8 cellular contexts compared by ENCODE assay signal in the genomic region with DNA sequence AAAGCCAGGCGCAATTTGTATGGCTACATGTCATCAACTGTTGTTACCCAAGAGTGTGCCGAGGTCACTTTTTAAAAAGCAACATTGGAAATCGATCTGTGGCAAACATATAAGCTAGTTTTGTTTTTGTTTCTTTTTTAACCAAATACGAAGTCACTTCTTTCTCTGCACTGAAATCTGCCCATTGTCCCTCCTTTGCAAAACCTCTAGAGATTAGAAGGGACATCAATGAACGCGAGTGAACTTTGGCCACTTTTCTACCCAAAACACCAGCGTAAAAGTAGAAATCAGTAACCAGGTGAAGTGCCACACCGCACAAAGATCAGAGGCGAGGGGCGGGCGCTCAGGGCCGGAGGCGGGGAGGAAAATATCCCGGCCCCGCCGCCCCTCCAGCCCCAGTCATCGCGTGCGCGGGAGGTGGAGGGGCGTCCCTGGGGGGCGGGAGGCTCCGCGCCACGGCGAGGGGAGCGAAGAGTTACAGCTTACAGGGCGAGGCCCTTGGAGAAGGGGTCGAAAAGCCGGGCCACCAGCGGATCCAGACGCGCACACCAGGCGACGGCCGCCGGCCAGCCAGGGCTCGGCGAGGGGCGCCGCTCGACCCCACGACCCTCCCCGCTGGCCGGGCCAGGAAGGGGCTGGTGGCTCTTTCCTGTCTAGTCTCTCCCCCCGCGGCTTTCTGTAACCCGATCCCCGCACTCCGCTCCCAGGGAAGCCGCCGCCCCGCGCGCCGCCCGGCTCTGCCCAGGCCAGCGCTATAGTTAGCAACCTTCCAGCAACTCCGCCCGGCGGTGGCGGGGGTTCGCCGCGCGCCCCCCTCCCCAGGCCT. TPM values are rescaled to one million over a fixed set of nuclear protein-coding genes. Genes with fewer than 3 reads are reported as not detected.
DNase-seq lines count a peak whose midpoint lies in the region; ATAC-seq and TF ChIP-seq lines count a peak whose summit lies in the region.

No MANE protein-coding gene starts in this region.

- CTCF ChIA-PET in HEK293 (lab: Yijun Ruan, JAX): interaction anchor here (0.7 kb wide), 1 partner anchor 204 kb away, joined by 3 read pairs; no protein-coding TSS in a partner anchor
- CTCF ChIA-PET in OCI-LY7 (lab: Charles Lee; ENCODE audit: unreplicated experiment): no interaction called here

- 1 to 2% methylated on average over 41 to 65 of the region's 66 CpGs for WGBS in testis, 2 donors

- peaks cover 24% of the 10 kb centered on the region for H3K4me1 Mint-ChIP-seq in neural progenitor cell

- H3K4me3 Mint-ChIP-seq in neural progenitor cell: peak overlapping the region; percentile 97

- intact Hi-C loops in OCI-LY7 (cut with micrococcal nuclease; ENCODE audit: unreplicated experiment): no loop called here
- intact Hi-C loops in testis (cut with DNase I; ENCODE audit: low total_unique reads): no loop called here

- no peaks in the 10 kb centered on the region for H3K27me3 ChIP-seq in ACC112 (ENCODE audit: insufficient read depth, low read length)
- peaks cover 11% of the 10 kb centered on the region for H3K27me3 ChIP-seq in neural progenitor cell
- H3K27me3 ChIP-seq in testis: no peaks in the 10 kb centered on the region

- no peaks in the 10 kb centered on the region for H3K9me3 ChIP-seq in HEK293 (ENCODE audit: control insufficient read depth, insufficient read depth, low read depth, low read length)
- H3K9me3 ChIP-seq in OCI-LY7 (ENCODE audit: low read length): no peaks in the 10 kb centered on the region
- H3K9me3 ChIP-seq in neural progenitor cell (ENCODE audit: low read depth): no peaks in the 10 kb centered on the region
- no peaks in the 10 kb centered on the region for H3K9me3 ChIP-seq in testis

- H3K27ac Mint-ChIP-seq in neural progenitor cell: peak overlapping the region; percentile 92

- no peaks in the 10 kb centered on the region for H3K9me2 ChIP-seq in OCI-LY7 (ENCODE audit: insufficient read depth, low read length)

- H3K9me3 Mint-ChIP-seq in neural progenitor cell: peaks cover 2% of the 10 kb centered on the region

- H3F3A ChIP-seq in neural progenitor cell (ENCODE audit: low read depth): peaks cover 5% of the 10 kb centered on the region

- H3K27ac ChIP-seq in ACC112 (ENCODE audit: low read depth, low read length): peak overlapping the region; percentile 86
- H3K27ac ChIP-seq in HEK293 (ENCODE audit: extremely low read depth, low read depth, low read length): peak overlapping the region; percentile 98
- H3K27ac ChIP-seq in OCI-LY7 (ENCODE audit: low read depth, low read length, poor library complexity, severe bottlenecking): no peak overlapping the region
- peak overlapping the region; percentile 75 for H3K27ac ChIP-seq in neural progenitor cell
- peak overlapping the region; percentile 85 to 89 for H3K27ac ChIP-seq in testis

- no peak for TF ChIP-seq POLR2A in testis (IDR thresholded peaks at IDR 0.05)

- H3K4me1 ChIP-seq in ACC112 (ENCODE audit: control insufficient read depth, insufficient read depth, low read length, unreplicated experiment): peaks cover 30% of the 10 kb centered on the region
- peaks cover 6% of the 10 kb centered on the region for H3K4me1 ChIP-seq in HEK293 (ENCODE audit: control insufficient read depth, insufficient read depth, low read length)
- peaks cover 6% of the 10 kb centered on the region for H3K4me1 ChIP-seq in OCI-LY7 (ENCODE audit: insufficient read depth, low read length, poor library complexity, severe bottlenecking)
- peaks cover 13% of the 10 kb centered on the region for H3K4me1 ChIP-seq in neural progenitor cell
- H3K4me1 ChIP-seq in testis: no peaks in the 10 kb centered on the region

- no peaks in the 10 kb centered on the region for H4K20me1 ChIP-seq in OCI-LY7 (ENCODE audit: insufficient read depth, low read length)
- H4K20me1 ChIP-seq in neural progenitor cell (ENCODE audit: low read depth): peaks cover under 1% of the 10 kb centered on the region

- peaks cover 3% of the 10 kb centered on the region for H3K27me3 Mint-ChIP-seq in neural progenitor cell (ENCODE audit: insufficient read depth, low read depth)

- H3K79me2 ChIP-seq in ACC112 (ENCODE audit: control insufficient read depth, insufficient read depth, low read length, unreplicated experiment) (peaks cover 57% of the 10 kb centered on the region), OCI-LY7 (ENCODE audit: insufficient read depth, low read depth, low read length) (no peaks in the 10 kb centered on the region), neural progenitor cell (ENCODE audit: low read depth) (peaks cover 49% of the 10 kb centered on the region)

- no peak for ATAC-seq in GM21825 (IDR thresholded peaks at IDR 0.05; ENCODE audit: unreplicated experiment)

- H3K36me3 Mint-ChIP-seq in neural progenitor cell: peaks cover 1% of the 10 kb centered on the region

- H3K4me3 ChIP-seq in ACC112 (ENCODE audit: low read depth, low read length): peak overlapping the region; percentile 81
- peak overlapping the region; percentile 95 for H3K4me3 ChIP-seq in HEK293 (ENCODE audit: low read depth, low read length)
- peak overlapping the region; percentile 62 for H3K4me3 ChIP-seq in OCI-LY7 (ENCODE audit: low read depth, low read length, poor library complexity, severe bottlenecking)
- peak overlapping the region; percentile 98 for H3K4me3 ChIP-seq in neural progenitor cell
- peak overlapping the region; percentile 70 to 83 for H3K4me3 ChIP-seq in testis

- H2AFZ ChIP-seq in ACC112 (ENCODE audit: low read length, unreplicated experiment) (peak overlapping the region; percentile 78), OCI-LY7 (ENCODE audit: low read length) (0 out of 2 replicates have a peak overlapping the region, but pooled peaks have one; percentile 30), neural progenitor cell (replicated peaks) (peak overlapping the region; percentile 91)

- DNase-seq in OCI-LY7 (ENCODE audit: low spot score) (no peak), fibroblast of the conjunctiva (ENCODE audit: low read depth) (peak; percentile 24), neural progenitor cell (ENCODE audit: low spot score) (peak; percentile 95), testis (peak; percentile 67)
- DNase-seq in activated T-helper 9 cell treated with anti-CD3 and anti-CD28 coated beads, Interleukin-2, amount 50 U/mL, for 16 hours (ENCODE audit: low read depth): peak; percentile 42

- BruUV-seq in OCI-LY7 (replicated peaks; lab: Mats Ljungman, UMichigan): no TSS peak

- POLR2A ChIA-PET in HEK293 (lab: Yijun Ruan, JAX): interaction anchor here (0.6 kb wide), 1 partner anchor 170 kb away, joined by 3 read pairs; no protein-coding TSS in a partner anchor
- POLR2A ChIA-PET in OCI-LY7 (lab: Charles Lee): no interaction called here

- H3K9ac ChIP-seq in neural progenitor cell: peak overlapping the region; percentile 36

- H3K36me3 ChIP-seq in ACC112 (ENCODE audit: insufficient read depth, low read length) (no peaks in the 10 kb centered on the region), HEK293 (ENCODE audit: control insufficient read depth in 2 of 2, insufficient read depth in 1 of 2, low read length in 2 of 2) (no peaks in the 10 kb centered on the region), OCI-LY7 (ENCODE audit: insufficient read depth, low read length) (no peaks in the 10 kb centered on the region), neural progenitor cell (no peaks in the 10 kb centered on the region), testis (ENCODE audit: low read depth, missing control alignments) (no peaks in the 10 kb centered on the region)

- TF ChIP-seq CTCF in HEK293 (tag by site-specific recombination; IDR thresholded peaks at IDR 0.05): 0 out of 2 replicates have a peak, but pooled peaks have one; percentile 40
- TF ChIP-seq CTCF in OCI-LY7 (conservative IDR thresholded peaks at IDR 0.05; ENCODE audit: low read length): no peak
- no peak for TF ChIP-seq CTCF in neural progenitor cell (IDR thresholded peaks at IDR 0.05)
- TF ChIP-seq CTCF in testis (IDR thresholded peaks at IDR 0.05): no peak

- H3K4me2 ChIP-seq in OCI-LY7 (ENCODE audit: low read length) (peak overlapping the region; percentile 72), neural progenitor cell (peak overlapping the region; percentile 86)

TF ChIP-seq in HEK293, 187 proteins besides CTCF, POLR2A, EP300 and RAD21 (continues in another document):
- TF ChIP-seq ZFHX2 (tag by site-specific recombination; conservative IDR thresholded peaks at IDR 0.05) (peak; percentile 69), MEIS1 (CRISPR knock-in tag; IDR thresholded peaks at IDR 0.05; ENCODE audit: borderline replicate concordance) (no peak), ZNF701 (tag by site-specific recombination; IDR thresholded peaks at IDR 0.05) (no peak), ZNF549 (tag by site-specific recombination; IDR thresholded peaks at IDR 0.05) (no peak), ZNF629 (tag by site-specific recombination; IDR thresholded peaks at IDR 0.05) (no peak; the same call in 1 of the 2 replicates), ZNF600 (tag by site-specific recombination; IDR thresholded peaks at IDR 0.05) (no peak)
- TF ChIP-seq, protein P1, sequence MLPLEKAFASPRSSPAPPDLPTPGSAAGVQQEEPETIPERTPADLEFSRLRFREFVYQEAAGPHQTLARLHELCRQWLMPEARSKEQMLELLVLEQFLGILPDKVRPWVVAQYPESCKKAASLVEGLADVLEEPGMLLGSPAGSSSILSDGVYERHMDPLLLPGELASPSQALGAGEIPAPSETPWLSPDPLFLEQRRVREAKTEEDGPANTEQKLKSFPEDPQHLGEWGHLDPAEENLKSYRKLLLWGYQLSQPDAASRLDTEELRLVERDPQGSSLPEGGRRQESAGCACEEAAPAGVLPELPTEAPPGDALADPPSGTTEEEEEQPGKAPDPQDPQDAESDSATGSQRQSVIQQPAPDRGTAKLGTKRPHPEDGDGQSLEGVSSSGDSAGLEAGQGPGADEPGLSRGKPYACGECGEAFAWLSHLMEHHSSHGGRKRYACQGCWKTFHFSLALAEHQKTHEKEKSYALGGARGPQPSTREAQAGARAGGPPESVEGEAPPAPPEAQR (tag by site-specific recombination; IDR thresholded peaks at IDR 0.05): no peak

RNA-seq across cellular contexts. Expression of a gene that starts 1.0 kb away (rescaled TPM):
- total RNA-seq in OCI-LY7 (2014; rRNA removed; shearing (Covaris generic)): 21.8 and 29.5 TPM in 2 replicates
- total RNA-seq in OCI-LY7 (2022): 35.7 and 40.6 TPM in 2 replicates
- 70.5 and 101 TPM in 2 replicates for total RNA-seq in neural progenitor cell (ENCODE audit: low replicate concordance)
- total RNA-seq in testis: 10 to 100 TPM; 26.8 to 30.0 TPM
- 34.7 TPM for polyA plus RNA-seq in testis (ENCODE audit: insufficient read depth, low read depth, low replicate concordance)

Comparison
In these comparisons a context has a peak if more than half of its experiments do, and no peak if none do; other contexts are left out.
1. H2AFZ ChIP-seq: peak in every context shown above with its lines; median percentile 91 in neural progenitor cell; 78 in ACC112; 30 in OCI-LY7.